ENCODE assay signal across 1 cellular context in genomic region chr10:26860542-26861325, GRCh38.
A peak's percentile ranks its signal among the peaks of the same experiment; 100 is the strongest.
TF ChIP-seq lines count a peak whose summit lies in the region.

Gene ABI1, minus strand, starts transcription at chr10:26860958. Its CDS starts 95 bp downstream, at chr10:26860863.

TF ChIP-seq in K562, 482 proteins besides CTCF, POLR2A, EP300 and RAD21 (continued from another document and continues in another):
- TF ChIP-seq ZNF253 (CRISPR knock-in tag; conservative IDR thresholded peaks at IDR 0.05) (no peak), ZBTB8A (IDR thresholded peaks at IDR 0.05; ENCODE audit: partially characterized antibody) (no peak), XRCC3 (IDR thresholded peaks at IDR 0.05) (no peak), PHF8 (IDR thresholded peaks at IDR 0.05; ENCODE audit: borderline replicate concordance, low read length) (peak; percentile 78; the same call in 1 of the 2 replicates), GTF2A2 (tag; IDR thresholded peaks at IDR 0.05) (no peak), ARID1B (IDR thresholded peaks at IDR 0.05) (no peak), ZNF143 (CRISPR knock-in tag; IDR thresholded peaks at IDR 0.05) (peak; percentile 83), ZNF764 (CRISPR knock-in tag; IDR thresholded peaks at IDR 0.05; ENCODE audit: low read depth) (no peak), ZKSCAN8 (CRISPR knock-in tag; IDR thresholded peaks at IDR 0.05) (no peak), PHB (CRISPR knock-in tag; IDR thresholded peaks at IDR 0.05) (no peak), GABPB2 (CRISPR knock-in tag; conservative IDR thresholded peaks at IDR 0.05) (no peak), XRCC5 (IDR thresholded peaks at IDR 0.05; ENCODE audit: low read depth, low read length) (no peak), ZNF140 (CRISPR knock-in tag; IDR thresholded peaks at IDR 0.05) (no peak), ELK1 (CRISPR knock-in tag; IDR thresholded peaks at IDR 0.05) (no peak), PREB (CRISPR knock-in tag; IDR thresholded peaks at IDR 0.05) (no peak), RERE (CRISPR knock-in tag; IDR thresholded peaks at IDR 0.05; ENCODE audit: borderline replicate concordance) (no peak), ZNF609 (CRISPR knock-in tag; IDR thresholded peaks at IDR 0.05; ENCODE audit: borderline replicate concordance) (no peak), PTTG1 (tag; IDR thresholded peaks at IDR 0.05; ENCODE audit: low read depth) (no peak), ZFPM2 (CRISPR knock-in tag; IDR thresholded peaks at IDR 0.05) (no peak), SP1 (CRISPR knock-in tag; IDR thresholded peaks at IDR 0.05) (no peak), ZNF165 (CRISPR knock-in tag; IDR thresholded peaks at IDR 0.05; ENCODE audit: borderline replicate concordance) (no peak), ZNF41 (CRISPR knock-in tag; conservative IDR thresholded peaks at IDR 0.05) (no peak), GATAD2B (IDR thresholded peaks at IDR 0.05; ENCODE audit: borderline replicate concordance) (0 out of 2 replicates have a peak, but pooled peaks have one; percentile 9), HMGXB4 (CRISPR knock-in tag; IDR thresholded peaks at IDR 0.05) (peak; percentile 66; the same call in 1 of the 2 replicates), CBX5 (IDR thresholded peaks at IDR 0.05; ENCODE audit: borderline replicate concordance, low read depth) (no peak), PHF20 (IDR thresholded peaks at IDR 0.05; ENCODE audit: partially characterized antibody) (peak; percentile 34), KLF6 (CRISPR knock-in tag; IDR thresholded peaks at IDR 0.05; ENCODE audit: borderline replicate concordance) (no peak), NFIC (IDR thresholded peaks at IDR 0.05) (0 out of 2 replicates have a peak, but pooled peaks have one; percentile 13)
- TF ChIP-seq, protein P1, sequence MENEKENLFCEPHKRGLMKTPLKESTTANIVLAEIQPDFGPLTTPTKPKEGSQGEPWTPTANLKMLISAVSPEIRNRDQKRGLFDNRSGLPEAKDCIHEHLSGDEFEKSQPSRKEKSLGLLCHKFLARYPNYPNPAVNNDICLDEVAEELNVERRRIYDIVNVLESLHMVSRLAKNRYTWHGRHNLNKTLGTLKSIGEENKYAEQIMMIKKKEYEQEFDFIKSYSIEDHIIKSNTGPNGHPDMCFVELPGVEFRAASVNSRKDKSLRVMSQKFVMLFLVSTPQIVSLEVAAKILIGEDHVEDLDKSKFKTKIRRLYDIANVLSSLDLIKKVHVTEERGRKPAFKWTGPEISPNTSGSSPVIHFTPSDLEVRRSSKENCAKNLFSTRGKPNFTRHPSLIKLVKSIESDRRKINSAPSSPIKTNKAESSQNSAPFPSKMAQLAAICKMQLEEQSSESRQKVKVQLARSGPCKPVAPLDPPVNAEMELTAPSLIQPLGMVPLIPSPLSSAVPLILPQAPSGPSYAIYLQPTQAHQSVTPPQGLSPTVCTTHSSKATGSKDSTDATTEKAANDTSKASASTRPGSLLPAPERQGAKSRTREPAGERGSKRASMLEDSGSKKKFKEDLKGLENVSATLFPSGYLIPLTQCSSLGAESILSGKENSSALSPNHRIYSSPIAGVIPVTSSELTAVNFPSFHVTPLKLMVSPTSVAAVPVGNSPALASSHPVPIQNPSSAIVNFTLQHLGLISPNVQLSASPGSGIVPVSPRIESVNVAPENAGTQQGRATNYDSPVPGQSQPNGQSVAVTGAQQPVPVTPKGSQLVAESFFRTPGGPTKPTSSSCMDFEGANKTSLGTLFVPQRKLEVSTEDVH (IDR thresholded peaks at IDR 0.05; ENCODE audit: low read depth, partially characterized antibody) = no peak
- TF ChIP-seq, protein P2, sequence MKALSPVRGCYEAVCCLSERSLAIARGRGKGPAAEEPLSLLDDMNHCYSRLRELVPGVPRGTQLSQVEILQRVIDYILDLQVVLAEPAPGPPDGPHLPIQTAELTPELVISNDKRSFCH (CRISPR knock-in tag; IDR thresholded peaks at IDR 0.05) = no peak
- TF ChIP-seq, protein P2 (tag; IDR thresholded peaks at IDR 0.05) = no peak
